10 cellular contexts compared by ENCODE assay signal in the genomic region with DNA sequence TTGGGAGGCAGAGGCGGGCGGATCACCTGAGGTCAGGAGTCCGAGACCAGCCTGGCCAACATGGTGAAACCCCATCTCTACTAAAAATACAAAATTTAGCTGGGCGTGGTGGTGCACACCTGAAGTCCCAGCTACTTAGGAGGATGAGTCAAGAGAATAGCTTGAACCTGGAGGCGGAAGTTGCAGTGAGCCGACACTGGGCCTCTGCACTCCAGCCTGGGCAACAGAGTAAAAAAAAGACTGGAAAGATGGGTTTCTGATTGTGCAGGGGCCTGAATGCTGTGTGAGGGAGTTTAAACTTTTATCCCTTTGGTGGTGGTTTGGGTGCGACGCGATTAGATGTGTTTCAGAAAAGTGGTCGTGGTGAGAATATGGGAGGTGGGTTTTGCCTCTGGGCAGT. TPM values are rescaled to one million over a fixed set of nuclear protein-coding genes. Genes with fewer than 3 reads are reported as not detected.
DNase-seq lines count a peak whose midpoint lies in the region; ATAC-seq and TF ChIP-seq lines count a peak whose summit lies in the region.
"Had no signal": no experiment of that assay in that cellular context is flagged by ENCODE, and none has a peak within 500 bp of the region (broad histone marks: within the 10 kb centered on the region; RNA-seq: fewer than 3 reads in every experiment).

No MANE protein-coding gene starts in this region.

- H3K27me3 ChIP-seq in DND-41 (ENCODE audit: insufficient read depth, low read length, poor library complexity) (no peaks in the 10 kb centered on the region), neural progenitor cell (no peaks in the 10 kb centered on the region)

- no peak overlapping the region for H2AFZ ChIP-seq in DND-41 (ENCODE audit: low read depth, low read length)
- no peak overlapping the region for H2AFZ ChIP-seq in neural progenitor cell (replicated peaks)

- H3K36me3 Mint-ChIP-seq in brain (no peaks in the 10 kb centered on the region), neural progenitor cell (peaks cover 4% of the 10 kb centered on the region)

- H3K27ac ChIP-seq in DND-41 (ENCODE audit: low read length) (no peak overlapping the region), neural progenitor cell (no peak overlapping the region), substantia nigra (ENCODE audit: low read depth, low read length, poor library complexity, severe bottlenecking) (no peak overlapping the region)

- peak overlapping the region in 1 of 2 experiments; percentile 53; a peak in 2 of 4 replicates for H3K4me3 ChIP-seq in DND-41 (ENCODE audit: low read depth in 1 of 2, low read length in 2 of 2)
- peak overlapping the region; percentile 84 for H3K4me3 ChIP-seq in Jurkat, Clone E6-1 (ENCODE audit: low read length)
- no peak overlapping the region for H3K4me3 ChIP-seq in neural progenitor cell

- ATAC-seq in DND-41 (ENCODE audit: insufficient read depth, low read depth), result no peak
- ATAC-seq in HG03439 (IDR thresholded peaks at IDR 0.05; ENCODE audit: unreplicated experiment), result no peak

- DNase-seq in DND-41, result no peak
- DNase-seq in Jurkat, Clone E6-1 (ENCODE audit: low read depth, low spot score), result no peak
- DNase-seq in neural progenitor cell (ENCODE audit: low spot score), result no peak
- no peak for DNase-seq in effector CD4-positive, alpha-beta T cell
- no peak for DNase-seq in NCI-H82 treated with DMSO at 0.1 percent for 48 hours (lab: John Stamatoyannopoulos, UW; ENCODE audit: unreplicated experiment)
- DNase-seq in substantia nigra (lab: John Stamatoyannopoulos, UW), result no peak
- DNase-seq: dermis blood vessel endothelial cell, NCI-H1105 treated with DMSO at 0.1 percent for 48 hours had no signal

- H3K27me3 Mint-ChIP-seq in brain (peaks cover 4% of the 10 kb centered on the region), neural progenitor cell (ENCODE audit: insufficient read depth, low read depth) (peaks cover 2% of the 10 kb centered on the region)

- TF ChIP-seq CTCF in DND-41 (IDR thresholded peaks at IDR 0.05; ENCODE audit: borderline replicate concordance, extremely low read depth, low read length, poor library complexity, severe bottlenecking) (no peak), brain (conservative IDR thresholded peaks at IDR 0.05) (no peak), neural progenitor cell (IDR thresholded peaks at IDR 0.05) (no peak)

- peaks cover 20% of the 10 kb centered on the region for H3K79me2 ChIP-seq in DND-41 (ENCODE audit: insufficient read depth, low read length)
- H3K79me2 ChIP-seq in neural progenitor cell (ENCODE audit: low read depth), result peaks cover 45% of the 10 kb centered on the region

- H3K4me1 Mint-ChIP-seq in brain (peaks cover 76% of the 10 kb centered on the region), neural progenitor cell (peaks cover 41% of the 10 kb centered on the region)

- H4K20me1 ChIP-seq in DND-41 (ENCODE audit: insufficient read depth, low read length) (peaks cover 29% of the 10 kb centered on the region), neural progenitor cell (ENCODE audit: low read depth) (peaks cover 17% of the 10 kb centered on the region)

- H3K27ac Mint-ChIP-seq in brain (peak overlapping the region in 4 of 5 experiments; percentile 3 to 28 (median 14)), neural progenitor cell (peak overlapping the region; percentile 59)

- H3K9ac ChIP-seq in DND-41 (ENCODE audit: low read depth, low read length), result peak overlapping the region; percentile 41
- H3K9ac ChIP-seq in neural progenitor cell, result no peak overlapping the region

- peak overlapping the region; percentile 84 to 89 (median 87) for H3K4me3 Mint-ChIP-seq in brain
- peak overlapping the region; percentile 89 for H3K4me3 Mint-ChIP-seq in neural progenitor cell

- H3K9me3 ChIP-seq in DND-41 (ENCODE audit: insufficient read depth, low read length, severe bottlenecking), result no peaks in the 10 kb centered on the region
- no peaks in the 10 kb centered on the region for H3K9me3 ChIP-seq in neural progenitor cell (ENCODE audit: low read depth)

- H3K9me3 Mint-ChIP-seq in brain (no peaks in the 10 kb centered on the region), neural progenitor cell (no peaks in the 10 kb centered on the region)

- H3K36me3 ChIP-seq in DND-41 (ENCODE audit: insufficient read depth, low read length) (no peaks in the 10 kb centered on the region), neural progenitor cell (no peaks in the 10 kb centered on the region)

- peaks cover 45% of the 10 kb centered on the region for H3K4me1 ChIP-seq in DND-41 (ENCODE audit: insufficient read depth, low read length)
- H3K4me1 ChIP-seq in neural progenitor cell, result peaks cover 16% of the 10 kb centered on the region

- H3K4me2 ChIP-seq in DND-41 (ENCODE audit: insufficient read depth, low read length) (peak overlapping the region; percentile 81), neural progenitor cell (no peak overlapping the region)

- peaks cover 27% of the 10 kb centered on the region for H3F3A ChIP-seq in neural progenitor cell (ENCODE audit: low read depth)

RNA-seq across cellular contexts. Expression of a gene that starts 1.8 kb away (rescaled TPM):
- polyA plus RNA-seq in Jurkat, Clone E6-1 (2012; ENCODE audit: insufficient read depth, insufficient read length), result 17.7 TPM
- 17.5 TPM for polyA plus RNA-seq in brain (ENCODE audit: insufficient read depth, low read depth, low replicate concordance)
- 0.43 and 7.2 TPM in 2 replicates for total RNA-seq in neural progenitor cell (ENCODE audit: low replicate concordance)

RNA-seq across cellular contexts. Expression of a gene that starts 50.6 kb away (rescaled TPM):
- 328 TPM for polyA plus RNA-seq in Jurkat, Clone E6-1 (2012; ENCODE audit: insufficient read depth, insufficient read length)
- polyA plus RNA-seq in brain (ENCODE audit: insufficient read depth, low read depth, low replicate concordance), result 120 TPM
- 146 and 167 TPM in 2 replicates for total RNA-seq in neural progenitor cell (ENCODE audit: low replicate concordance)
